ENCODE assay signal across 8 cellular contexts in genomic region chr3:166013073-166013679, GRCh38.
DNase-seq lines count a peak whose midpoint lies in the region; ATAC-seq and TF ChIP-seq lines count a peak whose summit lies in the region.

No MANE protein-coding gene starts in this region.

- no peak overlapping the region for H3K9ac ChIP-seq in colonic mucosa (ENCODE audit: low read depth in 2 of 2, low read length in 2 of 2)

- H3K4me3 ChIP-seq in heart right ventricle (no peak overlapping the region), colonic mucosa (no peak overlapping the region)

- intact Hi-C loops in heart right ventricle (cut with DNase I): loop anchor here in 6 of 10 donors (5.0 to 10.0 kb wide), 4 partner anchors 1332 to 1342 kb away; no protein-coding TSS in a partner anchor
- intact Hi-C loops in Right ventricle myocardium superior (cut with DNase I): loop anchor here (10.0 kb wide), 1 partner anchor 1332 kb away; no protein-coding TSS in a partner anchor
- intact Hi-C loops in colonic mucosa (cut with DNase I): no loop called here

- no peak for ATAC-seq in heart right ventricle
- no peak for ATAC-seq in Right ventricle myocardium superior (ENCODE audit: poor library complexity)
- ATAC-seq in HG03175 (IDR thresholded peaks at IDR 0.05; ENCODE audit: unreplicated experiment): no peak

- H3K4me1 ChIP-seq in heart right ventricle (no peaks in the 10 kb centered on the region), colonic mucosa (no peaks in the 10 kb centered on the region)

- peaks cover 0 to 8% (median 0%) of the 10 kb centered on the region in 11 donors for H3K9me3 ChIP-seq in heart right ventricle
- no peaks in the 10 kb centered on the region for H3K9me3 ChIP-seq in colonic mucosa

- no peaks in the 10 kb centered on the region for H3K36me3 ChIP-seq in heart right ventricle
- H3K36me3 ChIP-seq in colonic mucosa: no peaks in the 10 kb centered on the region

- peak in 7 of 9 donors; percentile 18 to 51 (median 38) for TF ChIP-seq CTCF in heart right ventricle (IDR thresholded peaks at IDR 0.05)
- peak; percentile 31 for TF ChIP-seq CTCF in colonic mucosa (IDR thresholded peaks at IDR 0.05)

- no peaks in the 10 kb centered on the region for H3K27me3 ChIP-seq in heart right ventricle
- H3K27me3 ChIP-seq in colonic mucosa: no peaks in the 10 kb centered on the region

- 6 to 7% methylated on average over 1 of the region's 1 CpG for WGBS in heart right ventricle, 2 donors

- no peak overlapping the region for H3K27ac ChIP-seq in heart right ventricle
- H3K27ac ChIP-seq in colonic mucosa: no peak overlapping the region

- DNase-seq in heart right ventricle (no peak), Right ventricle myocardium superior (no peak), NCI-H446 treated with DMSO at 0.1 percent for 48 hours (lab: John Stamatoyannopoulos, UW) (peak; percentile 31), colonic mucosa (no peak), non-pigmented ciliary epithelial cell (ENCODE audit: low read depth) (peak; percentile 10), activated T-cell treated with anti-CD3 and anti-CD28 coated beads for 4 hours (no peak)
- DNase-seq in activated T-cell treated with anti-CD3 and anti-CD28 coated beads, Interleukin-2, amount 50 U/mL, for 48 hours: no peak

Comparison
In these comparisons a context has a peak if more than half of its experiments do, and no peak if none do; other contexts are left out.
1. DNase-seq: peak in NCI-H446 treated with DMSO at 0.1 percent for 48 hours (single experiment) and non-pigmented ciliary epithelial cell (single experiment); none in heart right ventricle (0 of 2), Right ventricle myocardium superior (single experiment), colonic mucosa (single experiment), activated T-cell treated with anti-CD3 and anti-CD28 coated beads for 4 hours (single experiment) and activated T-cell treated with anti-CD3 and anti-CD28 coated beads, Interleukin-2, amount 50 U/mL, for 48 hours (0 of 2).